In genomic region chr2:106192752-106193490, GRCh38 we compare ENCODE assay signal across 1 cellular context.
TF ChIP-seq lines count a peak whose summit lies in the region.

No MANE protein-coding gene starts in this region.

TF ChIP-seq in HepG2, 621 proteins besides CTCF, POLR2A, EP300 and RAD21 (continues in another document):
- TF ChIP-seq MAX (IDR thresholded peaks at IDR 0.05) (peak; percentile 73), MEF2D (CRISPR knock-in tag; IDR thresholded peaks at IDR 0.05) (peak; percentile 14; the same call in 1 of the 2 replicates), SIN3A (IDR thresholded peaks at IDR 0.05; ENCODE audit: borderline replicate concordance, low read depth, low read length) (peak; percentile 33; the same call in 1 of the 2 replicates), HOXD1 (CRISPR knock-in tag; IDR thresholded peaks at IDR 0.05) (no peak), ZSCAN21 (CRISPR knock-in tag; IDR thresholded peaks at IDR 0.05; ENCODE audit: borderline replicate concordance) (no peak), ZNF230 (CRISPR knock-in tag; IDR thresholded peaks at IDR 0.05) (0 out of 2 replicates have a peak, but pooled peaks have one; percentile 15), JUN (CRISPR knock-in tag; IDR thresholded peaks at IDR 0.05) (no peak), TAF15 (IDR thresholded peaks at IDR 0.05; ENCODE audit: low read depth, low read length, poor library complexity, severe bottlenecking) (no peak), MYC (CRISPR knock-in tag; IDR thresholded peaks at IDR 0.05; ENCODE audit: borderline replicate concordance) (peak; percentile 46; the same call in 1 of the 2 replicates), ZNF232 (CRISPR knock-in tag; IDR thresholded peaks at IDR 0.05; ENCODE audit: borderline replicate concordance) (no peak; the same call in 1 of the 2 replicates), ZNF816 (CRISPR knock-in tag; IDR thresholded peaks at IDR 0.05; ENCODE audit: borderline replicate concordance) (0 out of 2 replicates have a peak, but pooled peaks have one; percentile 54), ZBTB39 (CRISPR knock-in tag; IDR thresholded peaks at IDR 0.05) (no peak), GZF1 (CRISPR knock-in tag; IDR thresholded peaks at IDR 0.05) (peak; percentile 35; the same call in 1 of the 2 replicates), NRL (CRISPR knock-in tag; IDR thresholded peaks at IDR 0.05; ENCODE audit: borderline replicate concordance) (no peak), ETV6 (CRISPR knock-in tag; conservative IDR thresholded peaks at IDR 0.05) (0 out of 2 replicates have a peak, but pooled peaks have one; percentile 13), LCORL (IDR thresholded peaks at IDR 0.05) (no peak), LCORL (CRISPR knock-in tag; IDR thresholded peaks at IDR 0.05) (0 out of 2 replicates have a peak, but pooled peaks have one; percentile 7), TFAP4 (IDR thresholded peaks at IDR 0.05; ENCODE audit: borderline replicate concordance, low read depth) (peak; percentile 93), ZBTB7A (CRISPR knock-in tag; IDR thresholded peaks at IDR 0.05) (0 out of 2 replicates have a peak, but pooled peaks have one; percentile 37), ZNF503 (CRISPR knock-in tag; IDR thresholded peaks at IDR 0.05) (no peak), HNF1B (CRISPR knock-in tag; IDR thresholded peaks at IDR 0.05) (0 out of 2 replicates have a peak, but pooled peaks have one; percentile 17), ARID3A (IDR thresholded peaks at IDR 0.05; ENCODE audit: low read depth, low read length) (peak; percentile 74; the same call in 1 of the 2 replicates), JDP2 (CRISPR knock-in tag; IDR thresholded peaks at IDR 0.05; ENCODE audit: borderline replicate concordance) (no peak; the same call in 1 of the 2 replicates), ZNF260 (CRISPR knock-in tag; IDR thresholded peaks at IDR 0.05; ENCODE audit: borderline replicate concordance, low read depth) (no peak), ZNF292 (CRISPR knock-in tag; IDR thresholded peaks at IDR 0.05; ENCODE audit: borderline replicate concordance, low read depth) (peak; percentile 76; the same call in 1 of the 2 replicates), ZNF121 (CRISPR knock-in tag; IDR thresholded peaks at IDR 0.05) (no peak), RFX5 (IDR thresholded peaks at IDR 0.05; ENCODE audit: low read depth, low read length) (0 out of 2 replicates have a peak, but pooled peaks have one; percentile 12), NCOA2 (CRISPR knock-in tag; IDR thresholded peaks at IDR 0.05) (no peak), SOX13 (IDR thresholded peaks at IDR 0.05) (no peak), SOX13 (CRISPR knock-in tag; conservative IDR thresholded peaks at IDR 0.05 in 1 of 2, IDR thresholded peaks at IDR 0.05 in 1 of 2) (peak in 1 of 2 experiments; percentile 48; a peak in 1 of 4 replicates), ZNF276 (CRISPR knock-in tag; IDR thresholded peaks at IDR 0.05; ENCODE audit: low read depth) (no peak), CENPBD1 (CRISPR knock-in tag; IDR thresholded peaks at IDR 0.05; ENCODE audit: borderline replicate concordance, low read depth) (no peak), FOXO1 (CRISPR knock-in tag; IDR thresholded peaks at IDR 0.05) (no peak), ZNF3 (CRISPR knock-in tag; IDR thresholded peaks at IDR 0.05) (0 out of 2 replicates have a peak, but pooled peaks have one; percentile 72), CEBPG (CRISPR knock-in tag; IDR thresholded peaks at IDR 0.05) (peak; percentile 59), HDAC2 (CRISPR knock-in tag; IDR thresholded peaks at IDR 0.05) (no peak), EHMT2 (IDR thresholded peaks at IDR 0.05; ENCODE audit: borderline replicate concordance, low read depth, low read length) (no peak), ZNF264 (CRISPR knock-in tag; IDR thresholded peaks at IDR 0.05) (no peak), STAG1 (CRISPR knock-in tag; IDR thresholded peaks at IDR 0.05) (peak; percentile 1; the same call in 1 of the 2 replicates), SRY (CRISPR knock-in tag; IDR thresholded peaks at IDR 0.05) (peak; percentile 38; the same call in 1 of the 2 replicates), HIC2 (CRISPR knock-in tag; IDR thresholded peaks at IDR 0.05; ENCODE audit: low read depth) (no peak), ZMYM4 (CRISPR knock-in tag; IDR thresholded peaks at IDR 0.05) (peak; percentile 7; the same call in 1 of the 2 replicates), MNT (IDR thresholded peaks at IDR 0.05) (no peak), ZNF180 (CRISPR knock-in tag; IDR thresholded peaks at IDR 0.05; ENCODE audit: borderline replicate concordance, low read depth) (no peak), KLF13 (CRISPR knock-in tag; IDR thresholded peaks at IDR 0.05) (no peak), ZNF263 (CRISPR knock-in tag; IDR thresholded peaks at IDR 0.05) (no peak), DPF2 (CRISPR knock-in tag; IDR thresholded peaks at IDR 0.05; ENCODE audit: borderline replicate concordance, low read depth) (no peak), TGIF2 (CRISPR knock-in tag; IDR thresholded peaks at IDR 0.05) (peak; percentile 5; the same call in 1 of the 2 replicates), ATRX (CRISPR knock-in tag; IDR thresholded peaks at IDR 0.05; ENCODE audit: borderline replicate concordance) (no peak), CEBPB (IDR thresholded peaks at IDR 0.05; ENCODE audit: borderline replicate concordance, low read depth, low read length) (peak; percentile 86), MYPOP (CRISPR knock-in tag; IDR thresholded peaks at IDR 0.05) (peak; percentile 51; the same call in 1 of the 2 replicates), ZKSCAN8 (CRISPR knock-in tag; IDR thresholded peaks at IDR 0.05; ENCODE audit: borderline replicate concordance) (no peak; the same call in 1 of the 2 replicates), ATF7-NPFF (CRISPR knock-in tag; IDR thresholded peaks at IDR 0.05; ENCODE audit: low read depth) (0 out of 2 replicates have a peak, but pooled peaks have one; percentile 23), TCF7 (IDR thresholded peaks at IDR 0.05; ENCODE audit: low read depth) (no peak)
